16 cellular contexts compared by ENCODE assay signal in the genomic region with DNA sequence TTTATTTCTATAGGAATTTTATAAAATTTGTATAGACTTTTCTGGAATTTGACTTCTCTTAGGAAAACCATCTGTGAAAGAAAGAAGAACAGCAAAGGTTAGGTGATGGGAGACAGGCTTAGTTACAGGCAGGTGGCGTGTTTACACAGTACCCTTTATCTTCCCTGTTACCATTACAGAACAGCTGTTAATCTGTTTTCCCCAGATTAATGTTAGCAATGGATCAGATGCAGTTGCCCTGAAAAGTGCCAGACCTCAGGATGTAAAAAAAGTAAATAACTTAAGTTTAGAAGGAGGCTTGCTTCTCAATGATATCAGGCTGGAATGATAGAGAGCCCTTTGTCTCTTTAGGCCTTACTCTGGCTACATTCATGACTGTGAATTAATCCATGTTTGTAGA.
DNase-seq lines count a peak whose midpoint lies in the region; FAIRE-seq and TF ChIP-seq lines count a peak whose summit lies in the region.
"Had no signal": no experiment of that assay in that cellular context is flagged by ENCODE, and none has a peak within 500 bp of the region (broad histone marks: within the 10 kb centered on the region; RNA-seq: fewer than 3 reads in every experiment).

No MANE protein-coding gene starts in this region.

- H3K4me1 ChIP-seq in SK-N-SH (ENCODE audit: control insufficient read depth in 1 of 2, insufficient read depth in 2 of 2, low read depth in 1 of 2, low read length in 1 of 2), result no peaks in the 10 kb centered on the region
- no peaks in the 10 kb centered on the region for H3K4me1 ChIP-seq in mesodermal cell (ENCODE audit: control insufficient read depth, insufficient read depth, low read length, poor library complexity, severe bottlenecking)
- H3K4me1 ChIP-seq in BE2C, result no peaks in the 10 kb centered on the region

- DNase-seq in NCI-H82 (lab: John Stamatoyannopoulos, UW) (peak; percentile 51), SK-N-SH (peak; percentile 12), urothelium cell line (ENCODE audit: low spot score) (no peak), substantia nigra (lab: John Stamatoyannopoulos, UW) (no peak), A172 (ENCODE audit: low spot score) (no peak), BE2C (no peak)
- DNase-seq: ACHN; Caco-2; CD4-positive, alpha-beta T cell; DMS79 treated with DMSO at 0.1 percent for 48 hours; GF-D8; HCEC 1CT had no signal

- no peak overlapping the region for H2AFZ ChIP-seq in SK-N-SH (ENCODE audit: low read depth)
- H2AFZ ChIP-seq: GM23338 had no signal

- no peak for TF ChIP-seq RAD21 in SK-N-SH (IDR thresholded peaks at IDR 0.05; ENCODE audit: low read length)

- no peaks in the 10 kb centered on the region for H3K9me3 ChIP-seq in SK-N-SH
- no peaks in the 10 kb centered on the region for H3K9me3 ChIP-seq in mesodermal cell (ENCODE audit: control insufficient read depth, low read length)
- no peaks in the 10 kb centered on the region for H3K9me3 ChIP-seq in BE2C
- H3K9me3 ChIP-seq: Caco-2 had no signal

- no peaks in the 10 kb centered on the region for H3F3A ChIP-seq in SK-N-SH (replicated peaks; ENCODE audit: insufficient read depth)

- CTCF ChIA-PET in SK-N-SH (lab: Yijun Ruan, JAX), result interaction anchor here (0.7 kb wide), 1 partner anchor 13 kb away, joined by 3 read pairs; no protein-coding TSS in a partner anchor

- H3K27ac ChIP-seq in SK-N-SH (ENCODE audit: low read depth in 2 of 2, low read length in 1 of 2) (no peak overlapping the region), mesodermal cell (ENCODE audit: low read depth, low read length, severe bottlenecking) (peak overlapping the region; percentile 43), substantia nigra (ENCODE audit: low read depth, low read length, poor library complexity, severe bottlenecking) (no peak overlapping the region)
- H3K27ac ChIP-seq: C4-2B had no signal

- H3K36me3 ChIP-seq in SK-N-SH (replicated peaks in 1 of 2; ENCODE audit: control insufficient read depth in 1 of 2, insufficient read depth in 2 of 2, low read length in 1 of 2) (no peaks in the 10 kb centered on the region), mesodermal cell (ENCODE audit: control insufficient read depth, insufficient read depth, low read length) (no peaks in the 10 kb centered on the region), BE2C (no peaks in the 10 kb centered on the region)

- POLR2A ChIA-PET in SK-N-SH (lab: Yijun Ruan, JAX), result interaction anchor here (0.6 kb wide), 1 partner anchor 1077 kb away, joined by 3 read pairs; no protein-coding TSS in a partner anchor

- H3K4me3 ChIP-seq in SK-N-SH (ENCODE audit: low read depth in 2 of 2, low read length in 1 of 2) (no peak overlapping the region), mesodermal cell (ENCODE audit: extremely low read depth, insufficient read depth, low read length, poor library complexity, severe bottlenecking) (no peak overlapping the region), BE2C (ENCODE audit: low read depth, low read length) (no peak overlapping the region)
- H3K4me3 ChIP-seq: GM23338 had no signal

- no peak overlapping the region for H3K9ac ChIP-seq in SK-N-SH

- H3K4me2 ChIP-seq in SK-N-SH, result no peak overlapping the region
- H3K4me2 ChIP-seq: GM23338 had no signal

- H3K79me2 ChIP-seq in SK-N-SH (ENCODE audit: insufficient read depth), result no peaks in the 10 kb centered on the region

- TF ChIP-seq CTCF in SK-N-SH (IDR thresholded peaks at IDR 0.05), result no peak
- TF ChIP-seq CTCF in BE2C (IDR thresholded peaks at IDR 0.05; ENCODE audit: low read depth, low read length), result no peak

- peak in 1 of 2 experiments; percentile 82; a peak in 2 of 4 replicates for TF ChIP-seq EP300 in SK-N-SH (IDR thresholded peaks at IDR 0.05; ENCODE audit: borderline replicate concordance in 1 of 2, low read depth in 1 of 2, low read length in 1 of 2)

- no peaks in the 10 kb centered on the region for H4K20me1 ChIP-seq in SK-N-SH (ENCODE audit: insufficient read depth)

- peak; percentile 20 for FAIRE-seq in urothelium cell line (lab: Jason Lieb, UNC)
- FAIRE-seq: H54 had no signal

- no peaks in the 10 kb centered on the region for H3K27me3 ChIP-seq in SK-N-SH (ENCODE audit: insufficient read depth)
- no peaks in the 10 kb centered on the region for H3K27me3 ChIP-seq in BE2C

- 26% methylated on average over 1 of the region's 1 CpG for WGBS in SK-N-SH (ENCODE audit: low lambda C conversion rate)
- no CpG with 5 or more reads among the region's 1 CpG for WGBS in mesodermal cell (ENCODE audit: insufficient coverage in 2 of 2), 2 experiments

- no peaks in the 10 kb centered on the region for H3K9me2 ChIP-seq in SK-N-SH

TF ChIP-seq in SK-N-SH, 30 proteins besides CTCF, POLR2A, EP300 and RAD21:
- no peak for TF ChIP-seq SMC3 (IDR thresholded peaks at IDR 0.05; ENCODE audit: low read depth, low read length)
- peak; percentile 77 for TF ChIP-seq RCOR1 (IDR thresholded peaks at IDR 0.05; ENCODE audit: low read length)
- no peak for TF ChIP-seq TAF1 (IDR thresholded peaks at IDR 0.05; ENCODE audit: borderline replicate concordance, low read depth, low read length)
- TF ChIP-seq, protein P1, sequence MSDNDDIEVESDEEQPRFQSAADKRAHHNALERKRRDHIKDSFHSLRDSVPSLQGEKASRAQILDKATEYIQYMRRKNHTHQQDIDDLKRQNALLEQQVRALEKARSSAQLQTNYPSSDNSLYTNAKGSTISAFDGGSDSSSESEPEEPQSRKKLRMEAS (IDR thresholded peaks at IDR 0.05; ENCODE audit: low read depth), result no peak
- TF ChIP-seq MEF2A (IDR thresholded peaks at IDR 0.05; ENCODE audit: borderline replicate concordance, low read depth), result no peak
- TF ChIP-seq, protein P2, sequence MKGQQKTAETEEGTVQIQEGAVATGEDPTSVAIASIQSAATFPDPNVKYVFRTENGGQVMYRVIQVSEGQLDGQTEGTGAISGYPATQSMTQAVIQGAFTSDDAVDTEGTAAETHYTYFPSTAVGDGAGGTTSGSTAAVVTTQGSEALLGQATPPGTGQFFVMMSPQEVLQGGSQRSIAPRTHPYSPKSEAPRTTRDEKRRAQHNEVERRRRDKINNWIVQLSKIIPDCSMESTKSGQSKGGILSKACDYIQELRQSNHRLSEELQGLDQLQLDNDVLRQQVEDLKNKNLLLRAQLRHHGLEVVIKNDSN (IDR thresholded peaks at IDR 0.05; ENCODE audit: borderline replicate concordance, low read depth), result no peak
- peak; percentile 92 for TF ChIP-seq GATA2 (CRISPR knock-in tag; IDR thresholded peaks at IDR 0.05)
- TF ChIP-seq, protein P3, sequence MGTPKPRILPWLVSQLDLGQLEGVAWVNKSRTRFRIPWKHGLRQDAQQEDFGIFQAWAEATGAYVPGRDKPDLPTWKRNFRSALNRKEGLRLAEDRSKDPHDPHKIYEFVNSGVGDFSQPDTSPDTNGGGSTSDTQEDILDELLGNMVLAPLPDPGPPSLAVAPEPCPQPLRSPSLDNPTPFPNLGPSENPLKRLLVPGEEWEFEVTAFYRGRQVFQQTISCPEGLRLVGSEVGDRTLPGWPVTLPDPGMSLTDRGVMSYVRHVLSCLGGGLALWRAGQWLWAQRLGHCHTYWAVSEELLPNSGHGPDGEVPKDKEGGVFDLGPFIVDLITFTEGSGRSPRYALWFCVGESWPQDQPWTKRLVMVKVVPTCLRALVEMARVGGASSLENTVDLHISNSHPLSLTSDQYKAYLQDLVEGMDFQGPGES (IDR thresholded peaks at IDR 0.05; ENCODE audit: low read depth, low read length), result no peak
- 0 out of 2 replicates have a peak, but pooled peaks have one; percentile 31 for TF ChIP-seq FOXJ3 (CRISPR knock-in tag; IDR thresholded peaks at IDR 0.05)
- TF ChIP-seq, protein P4, sequence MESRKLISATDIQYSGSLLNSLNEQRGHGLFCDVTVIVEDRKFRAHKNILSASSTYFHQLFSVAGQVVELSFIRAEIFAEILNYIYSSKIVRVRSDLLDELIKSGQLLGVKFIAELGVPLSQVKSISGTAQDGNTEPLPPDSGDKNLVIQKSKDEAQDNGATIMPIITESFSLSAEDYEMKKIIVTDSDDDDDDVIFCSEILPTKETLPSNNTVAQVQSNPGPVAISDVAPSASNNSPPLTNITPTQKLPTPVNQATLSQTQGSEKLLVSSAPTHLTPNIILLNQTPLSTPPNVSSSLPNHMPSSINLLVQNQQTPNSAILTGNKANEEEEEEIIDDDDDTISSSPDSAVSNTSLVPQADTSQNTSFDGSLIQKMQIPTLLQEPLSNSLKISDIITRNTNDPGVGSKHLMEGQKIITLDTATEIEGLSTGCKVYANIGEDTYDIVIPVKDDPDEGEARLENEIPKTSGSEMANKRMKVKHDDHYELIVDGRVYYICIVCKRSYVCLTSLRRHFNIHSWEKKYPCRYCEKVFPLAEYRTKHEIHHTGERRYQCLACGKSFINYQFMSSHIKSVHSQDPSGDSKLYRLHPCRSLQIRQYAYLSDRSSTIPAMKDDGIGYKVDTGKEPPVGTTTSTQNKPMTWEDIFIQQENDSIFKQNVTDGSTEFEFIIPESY (IDR thresholded peaks at IDR 0.05; ENCODE audit: borderline replicate concordance, low read depth), result no peak

Comparison
In these comparisons a context has a peak if more than half of its experiments do, and no peak if none do; other contexts are left out.
1. DNase-seq: peak in NCI-H82 (single experiment) and SK-N-SH (single experiment); none in urothelium cell line (single experiment), substantia nigra (0 of 49), A172 (single experiment) and BE2C (single experiment).